19 cellular contexts compared by ENCODE assay signal in the genomic region with DNA sequence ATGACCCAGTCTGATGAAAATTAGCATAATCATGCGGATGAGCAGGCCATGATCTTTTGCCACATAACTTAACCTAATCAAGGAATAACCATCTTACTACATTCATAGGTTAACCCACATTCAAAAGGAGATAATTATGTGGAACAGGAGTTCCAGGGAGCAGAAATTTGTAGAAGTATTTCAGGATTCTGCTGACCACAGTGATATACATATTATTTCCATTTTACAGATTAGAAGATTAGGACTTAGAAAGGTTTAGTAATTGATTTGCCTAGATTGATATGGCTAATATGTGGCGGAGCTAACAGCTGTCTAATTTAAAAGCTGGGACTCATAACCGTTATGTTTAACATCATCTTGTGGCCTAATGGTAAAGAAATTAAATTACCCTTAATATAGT.
DNase-seq lines count a peak whose midpoint lies in the region; ATAC-seq, FAIRE-seq and TF ChIP-seq lines count a peak whose summit lies in the region.
"Had no signal": no experiment of that assay in that cellular context is flagged by ENCODE, and none has a peak within 500 bp of the region (broad histone marks: within the 10 kb centered on the region; RNA-seq: fewer than 3 reads in every experiment).

No MANE protein-coding gene starts in this region.

- POLR2A ChIA-PET in SK-N-SH (lab: Yijun Ruan, JAX) = no interaction called here
- POLR2A ChIA-PET in A549 (lab: Yijun Ruan, JAX) = no interaction called here
- POLR2A ChIA-PET in IMR-90 (lab: Charles Lee; ENCODE audit: unreplicated experiment) = no interaction called here

- no peaks in the 10 kb centered on the region for H3K79me2 ChIP-seq in SK-N-SH (ENCODE audit: insufficient read depth)

- no peak overlapping the region for H4K91ac ChIP-seq in IMR-90 (ENCODE audit: insufficient read depth, low read depth, low read length)

- no peak overlapping the region for H2AFZ ChIP-seq in SK-N-SH (ENCODE audit: low read depth)
- H2AFZ ChIP-seq in IMR-90 (replicated peaks; ENCODE audit: low read length, poor library complexity) = no peak overlapping the region

- DNase-seq in SK-N-SH (no peak), A549 (ENCODE audit: low read depth in 1 of 2, low spot score in 1 of 2) (no peak), IMR-90 (no peak)
- DNase-seq in central memory CD4-positive, alpha-beta T cell = no peak
- DNase-seq: ACHN; BE2C; C1 segment of cervical spinal cord; CD4-positive, alpha-beta memory T cell; CD4-positive, CD25-positive, alpha-beta regulatory T cell; CD8-positive, alpha-beta memory T cell; COR-L47; DMS79 treated with DMSO at 0.1 percent for 48 hours; GF-D8 had no signal

- H3K18ac ChIP-seq in IMR-90 (ENCODE audit: low read depth, low read length) = no peak overlapping the region

- no peak overlapping the region for H2BK15ac ChIP-seq in IMR-90 (ENCODE audit: low read depth, low read length)

- H3K9me1 ChIP-seq in IMR-90 (ENCODE audit: insufficient read depth, low read length) = no peaks in the 10 kb centered on the region

- H3K56ac ChIP-seq in IMR-90 (ENCODE audit: extremely low read depth, insufficient read depth, low read length) = no peak overlapping the region

- no peak overlapping the region for H3K4me3 ChIP-seq in SK-N-SH (ENCODE audit: low read depth in 2 of 2, low read length in 1 of 2)
- no peak overlapping the region for H3K4me3 ChIP-seq in A549
- no peak overlapping the region for H3K4me3 ChIP-seq in IMR-90 (ENCODE audit: insufficient read depth, low read depth, low read length)
- H3K4me3 ChIP-seq: BLaER1 had no signal

- dilution Hi-C loops in IMR-90 (cut with HindIII; ENCODE audit: low sequenced_read_pairs, unreplicated experiment) = no loop called here

- no peak overlapping the region for H4K8ac ChIP-seq in IMR-90 (ENCODE audit: low read depth in 2 of 2, low read length in 2 of 2)

- no peak for TF ChIP-seq EP300 in SK-N-SH (IDR thresholded peaks at IDR 0.05; ENCODE audit: borderline replicate concordance in 1 of 2, low read depth in 1 of 2, low read length in 1 of 2)
- TF ChIP-seq EP300 in A549 (IDR thresholded peaks at IDR 0.05) = no peak

- H3K36me3 ChIP-seq in SK-N-SH (replicated peaks in 1 of 2; ENCODE audit: control insufficient read depth in 1 of 2, insufficient read depth in 2 of 2, low read length in 1 of 2) = no peaks in the 10 kb centered on the region
- H3K36me3 ChIP-seq in IMR-90 (ENCODE audit: control insufficient read depth, insufficient read depth, low read length) = no peaks in the 10 kb centered on the region
- H3K36me3 ChIP-seq: BE2C, BLaER1 had no signal

- TF ChIP-seq CTCF in SK-N-SH (IDR thresholded peaks at IDR 0.05) (no peak), A549 (IDR thresholded peaks at IDR 0.05) (no peak), IMR-90 (conservative IDR thresholded peaks at IDR 0.05; ENCODE audit: low read depth, low read length) (no peak)

- peaks cover 7% of the 10 kb centered on the region; the same call in 1 of the 2 replicates for H3K9me3 ChIP-seq in SK-N-SH
- no peaks in the 10 kb centered on the region for H3K9me3 ChIP-seq in A549
- H3K9me3 ChIP-seq in IMR-90 (ENCODE audit: control insufficient read depth, insufficient read depth, low read length) = no peaks in the 10 kb centered on the region
- H3K9me3 ChIP-seq: BE2C, BLaER1 had no signal

- intact Hi-C loops in IMR-90 (cut with micrococcal nuclease) = no loop called here

- H3K14ac ChIP-seq in IMR-90 (replicated peaks; ENCODE audit: low read depth, low read length) = no peak overlapping the region

- no peaks in the 10 kb centered on the region for H3K79me1 ChIP-seq in IMR-90 (ENCODE audit: low read depth in 1 of 2, low read length in 2 of 2)

- no peak overlapping the region for H3K4me2 ChIP-seq in SK-N-SH
- no peak overlapping the region for H3K4me2 ChIP-seq in A549
- no peak overlapping the region for H3K4me2 ChIP-seq in IMR-90 (ENCODE audit: low read depth, low read length)
- H3K4me2 ChIP-seq: BLaER1 had no signal

- H3K4ac ChIP-seq in IMR-90 (ENCODE audit: low read depth, low read length) = no peak overlapping the region

- ATAC-seq in SK-N-SH treated with all-trans-retinoic acid at 6 μM for 48 hours (no peak), A549 (no peak), IMR-90 (ENCODE audit: low read depth) (no peak), GM18907 (IDR thresholded peaks at IDR 0.05; ENCODE audit: unreplicated experiment) (no peak)

- FAIRE-seq in A549 (lab: Jason Lieb, UNC) = no peak
- FAIRE-seq: G401.6, GM12891 had no signal

- no peak overlapping the region for H2BK120ac ChIP-seq in IMR-90 (ENCODE audit: low read depth, low read length)

- no peak overlapping the region for H4K5ac ChIP-seq in IMR-90 (ENCODE audit: low read depth, low read length)

- WGBS in SK-N-SH (ENCODE audit: low lambda C conversion rate) = 70% methylated on average over 3 of the region's 3 CpGs
- 55% methylated on average over 3 of the region's 3 CpGs for WGBS in A549 (ENCODE audit: missing lambda C conversion rate)
- no CpG with 5 or more reads among the region's 3 CpGs for WGBS in IMR-90 (ENCODE audit: extremely low coverage in 2 of 2, insufficient read length in 1 of 2), 2 experiments

- H2AK5ac ChIP-seq in IMR-90 (ENCODE audit: low read depth, low read length) = no peak overlapping the region

- H3K23ac ChIP-seq in IMR-90 (ENCODE audit: low read depth, low read length) = no peak overlapping the region

- H2BK5ac ChIP-seq in IMR-90 (ENCODE audit: low read depth, low read length, poor library complexity, severe bottlenecking) = no peak overlapping the region

- BruUV-seq in IMR-90 (replicated peaks; lab: Mats Ljungman, UMichigan) = no TSS peak

- H2BK20ac ChIP-seq in IMR-90 (ENCODE audit: low read depth, low read length) = no peak overlapping the region

- CTCF ChIA-PET in SK-N-SH (lab: Yijun Ruan, JAX) = no interaction called here
- CTCF ChIA-PET in A549 (lab: Yijun Ruan, JAX) = no interaction called here
- CTCF ChIA-PET in IMR-90 (lab: Yijun Ruan, JAX) = no interaction called here

- H3K27me3 ChIP-seq in SK-N-SH (ENCODE audit: insufficient read depth) = no peaks in the 10 kb centered on the region
- no peaks in the 10 kb centered on the region for H3K27me3 ChIP-seq in IMR-90 (ENCODE audit: control insufficient read depth, insufficient read depth, low read length)
- H3K27me3 ChIP-seq: BE2C, BLaER1 had no signal

- H2AK9ac ChIP-seq in IMR-90 (replicated peaks; ENCODE audit: low read depth, low read length, poor library complexity) = no peak overlapping the region

- H3F3A ChIP-seq in SK-N-SH (replicated peaks; ENCODE audit: insufficient read depth) = peaks cover 16% of the 10 kb centered on the region

- H3K9ac ChIP-seq in SK-N-SH (no peak overlapping the region), IMR-90 (ENCODE audit: low read depth, low read length) (no peak overlapping the region)
- H3K9ac ChIP-seq: BLaER1 had no signal

- H4K20me1 ChIP-seq in SK-N-SH (ENCODE audit: insufficient read depth) (no peaks in the 10 kb centered on the region), IMR-90 (ENCODE audit: insufficient read depth, low read length) (no peaks in the 10 kb centered on the region)
- H4K20me1 ChIP-seq: BLaER1 had no signal

- H3K4me1 ChIP-seq in SK-N-SH (ENCODE audit: control insufficient read depth in 1 of 2, insufficient read depth in 2 of 2, low read depth in 1 of 2, low read length in 1 of 2) (peaks cover 9 to 10% of the 10 kb centered on the region in 2 experiments; a peak in 3 of 4 replicates), A549 (no peaks in the 10 kb centered on the region), IMR-90 (ENCODE audit: control insufficient read depth, insufficient read depth, low read length) (no peaks in the 10 kb centered on the region)
- H3K4me1 ChIP-seq: BLaER1 had no signal

- no peak for TF ChIP-seq RAD21 in SK-N-SH (IDR thresholded peaks at IDR 0.05; ENCODE audit: low read length)
- no peak for TF ChIP-seq RAD21 in A549 (conservative IDR thresholded peaks at IDR 0.05 in 1 of 2, IDR thresholded peaks at IDR 0.05 in 1 of 2)
- TF ChIP-seq RAD21 in IMR-90 (IDR thresholded peaks at IDR 0.05; ENCODE audit: low read length) = no peak

- TF ChIP-seq POLR2A in A549 (IDR thresholded peaks at IDR 0.05; ENCODE audit: low read length) (no peak), IMR-90 (IDR thresholded peaks at IDR 0.05; ENCODE audit: low read depth, low read length) (no peak)

- H3K27ac ChIP-seq in SK-N-SH (ENCODE audit: low read depth in 2 of 2, low read length in 1 of 2) = no peak overlapping the region
- H3K27ac ChIP-seq in A549 = no peak overlapping the region
- no peak overlapping the region for H3K27ac ChIP-seq in IMR-90 (ENCODE audit: insufficient read depth, low read length)
- H3K27ac ChIP-seq: 22Rv1, BLaER1 had no signal

- no peaks in the 10 kb centered on the region for H3K9me2 ChIP-seq in SK-N-SH

- in situ Hi-C loops in IMR-90 (cut with MboI; ENCODE audit: low sequenced_read_pairs) = no loop called here

TF ChIP-seq in SK-N-SH treated with all-trans-retinoic acid at 6 μM for 48 hours, 23 proteins besides CTCF, POLR2A, EP300 and RAD21 (continues in another document):
- TF ChIP-seq OSR1 (CRISPR knock-in tag; IDR thresholded peaks at IDR 0.05) (no peak), ISL1 (CRISPR knock-in tag; IDR thresholded peaks at IDR 0.05) (peak; percentile 24; the same call in 1 of the 2 replicates)

TF ChIP-seq in SK-N-SH, 30 proteins besides CTCF, POLR2A, EP300 and RAD21:
- TF ChIP-seq FOXM1 (IDR thresholded peaks at IDR 0.05; ENCODE audit: low read depth) = no peak
- no peak for TF ChIP-seq YY1 (IDR thresholded peaks at IDR 0.05; ENCODE audit: low read depth)
- no peak for TF ChIP-seq NRF1 (IDR thresholded peaks at IDR 0.05; ENCODE audit: low read depth, low read length)
- TF ChIP-seq ELF1 (IDR thresholded peaks at IDR 0.05) = no peak
- no peak for TF ChIP-seq RCOR1 (IDR thresholded peaks at IDR 0.05; ENCODE audit: low read length)
- no peak for TF ChIP-seq TCF12 (IDR thresholded peaks at IDR 0.05)

TF ChIP-seq in A549, 52 proteins besides CTCF, POLR2A, EP300 and RAD21:
- TF ChIP-seq RARB (CRISPR knock-in tag; IDR thresholded peaks at IDR 0.05) (no peak), MAFK (IDR thresholded peaks at IDR 0.05; ENCODE audit: partially characterized antibody) (peak; percentile 28)

TF ChIP-seq in IMR-90, 13 proteins besides CTCF, POLR2A, EP300 and RAD21 (continues in another document):
- TF ChIP-seq MXI1 (IDR thresholded peaks at IDR 0.05; ENCODE audit: borderline replicate concordance, low read depth, low read length) (no peak), FOS (IDR thresholded peaks at IDR 0.05; ENCODE audit: low read depth, low read length) (no peak), MAFK (IDR thresholded peaks at IDR 0.05; ENCODE audit: low read depth, low read length) (peak; percentile 44; the same call in 1 of the 2 replicates), RFX5 (IDR thresholded peaks at IDR 0.05; ENCODE audit: low read depth, low read length) (no peak)
- TF ChIP-seq, protein P1, sequence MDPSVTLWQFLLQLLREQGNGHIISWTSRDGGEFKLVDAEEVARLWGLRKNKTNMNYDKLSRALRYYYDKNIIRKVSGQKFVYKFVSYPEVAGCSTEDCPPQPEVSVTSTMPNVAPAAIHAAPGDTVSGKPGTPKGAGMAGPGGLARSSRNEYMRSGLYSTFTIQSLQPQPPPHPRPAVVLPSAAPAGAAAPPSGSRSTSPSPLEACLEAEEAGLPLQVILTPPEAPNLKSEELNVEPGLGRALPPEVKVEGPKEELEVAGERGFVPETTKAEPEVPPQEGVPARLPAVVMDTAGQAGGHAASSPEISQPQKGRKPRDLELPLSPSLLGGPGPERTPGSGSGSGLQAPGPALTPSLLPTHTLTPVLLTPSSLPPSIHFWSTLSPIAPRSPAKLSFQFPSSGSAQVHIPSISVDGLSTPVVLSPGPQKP (IDR thresholded peaks at IDR 0.05; ENCODE audit: borderline replicate concordance, low read depth, low read length) = no peak
